In the genomic region with DNA sequence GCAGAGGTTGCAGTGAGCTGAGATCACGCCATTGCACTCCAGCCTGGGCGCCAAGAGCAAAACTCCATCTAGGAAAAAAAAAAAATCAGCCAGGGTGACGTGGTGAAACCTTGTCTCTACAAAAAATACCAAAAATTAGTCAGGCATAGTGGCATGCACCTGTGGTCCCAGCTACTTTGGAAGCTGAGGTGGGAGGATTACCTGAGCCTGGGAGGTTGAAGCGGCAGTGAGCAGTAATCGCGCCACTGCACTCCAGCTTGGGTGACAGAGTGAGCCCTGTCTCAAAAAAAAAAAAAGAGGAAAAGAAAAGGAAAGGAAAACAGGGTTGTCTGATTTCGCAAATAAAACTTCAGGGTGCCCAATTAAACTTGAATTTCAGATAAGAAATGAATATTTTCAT, we compare ENCODE assay signal across 1 cellular context.
TF ChIP-seq lines count a peak whose summit lies in the region.

No MANE protein-coding gene starts in this region.

TF ChIP-seq in HepG2, 621 proteins besides CTCF, POLR2A, EP300 and RAD21 (continued from another document):
- TF ChIP-seq, protein P1, sequence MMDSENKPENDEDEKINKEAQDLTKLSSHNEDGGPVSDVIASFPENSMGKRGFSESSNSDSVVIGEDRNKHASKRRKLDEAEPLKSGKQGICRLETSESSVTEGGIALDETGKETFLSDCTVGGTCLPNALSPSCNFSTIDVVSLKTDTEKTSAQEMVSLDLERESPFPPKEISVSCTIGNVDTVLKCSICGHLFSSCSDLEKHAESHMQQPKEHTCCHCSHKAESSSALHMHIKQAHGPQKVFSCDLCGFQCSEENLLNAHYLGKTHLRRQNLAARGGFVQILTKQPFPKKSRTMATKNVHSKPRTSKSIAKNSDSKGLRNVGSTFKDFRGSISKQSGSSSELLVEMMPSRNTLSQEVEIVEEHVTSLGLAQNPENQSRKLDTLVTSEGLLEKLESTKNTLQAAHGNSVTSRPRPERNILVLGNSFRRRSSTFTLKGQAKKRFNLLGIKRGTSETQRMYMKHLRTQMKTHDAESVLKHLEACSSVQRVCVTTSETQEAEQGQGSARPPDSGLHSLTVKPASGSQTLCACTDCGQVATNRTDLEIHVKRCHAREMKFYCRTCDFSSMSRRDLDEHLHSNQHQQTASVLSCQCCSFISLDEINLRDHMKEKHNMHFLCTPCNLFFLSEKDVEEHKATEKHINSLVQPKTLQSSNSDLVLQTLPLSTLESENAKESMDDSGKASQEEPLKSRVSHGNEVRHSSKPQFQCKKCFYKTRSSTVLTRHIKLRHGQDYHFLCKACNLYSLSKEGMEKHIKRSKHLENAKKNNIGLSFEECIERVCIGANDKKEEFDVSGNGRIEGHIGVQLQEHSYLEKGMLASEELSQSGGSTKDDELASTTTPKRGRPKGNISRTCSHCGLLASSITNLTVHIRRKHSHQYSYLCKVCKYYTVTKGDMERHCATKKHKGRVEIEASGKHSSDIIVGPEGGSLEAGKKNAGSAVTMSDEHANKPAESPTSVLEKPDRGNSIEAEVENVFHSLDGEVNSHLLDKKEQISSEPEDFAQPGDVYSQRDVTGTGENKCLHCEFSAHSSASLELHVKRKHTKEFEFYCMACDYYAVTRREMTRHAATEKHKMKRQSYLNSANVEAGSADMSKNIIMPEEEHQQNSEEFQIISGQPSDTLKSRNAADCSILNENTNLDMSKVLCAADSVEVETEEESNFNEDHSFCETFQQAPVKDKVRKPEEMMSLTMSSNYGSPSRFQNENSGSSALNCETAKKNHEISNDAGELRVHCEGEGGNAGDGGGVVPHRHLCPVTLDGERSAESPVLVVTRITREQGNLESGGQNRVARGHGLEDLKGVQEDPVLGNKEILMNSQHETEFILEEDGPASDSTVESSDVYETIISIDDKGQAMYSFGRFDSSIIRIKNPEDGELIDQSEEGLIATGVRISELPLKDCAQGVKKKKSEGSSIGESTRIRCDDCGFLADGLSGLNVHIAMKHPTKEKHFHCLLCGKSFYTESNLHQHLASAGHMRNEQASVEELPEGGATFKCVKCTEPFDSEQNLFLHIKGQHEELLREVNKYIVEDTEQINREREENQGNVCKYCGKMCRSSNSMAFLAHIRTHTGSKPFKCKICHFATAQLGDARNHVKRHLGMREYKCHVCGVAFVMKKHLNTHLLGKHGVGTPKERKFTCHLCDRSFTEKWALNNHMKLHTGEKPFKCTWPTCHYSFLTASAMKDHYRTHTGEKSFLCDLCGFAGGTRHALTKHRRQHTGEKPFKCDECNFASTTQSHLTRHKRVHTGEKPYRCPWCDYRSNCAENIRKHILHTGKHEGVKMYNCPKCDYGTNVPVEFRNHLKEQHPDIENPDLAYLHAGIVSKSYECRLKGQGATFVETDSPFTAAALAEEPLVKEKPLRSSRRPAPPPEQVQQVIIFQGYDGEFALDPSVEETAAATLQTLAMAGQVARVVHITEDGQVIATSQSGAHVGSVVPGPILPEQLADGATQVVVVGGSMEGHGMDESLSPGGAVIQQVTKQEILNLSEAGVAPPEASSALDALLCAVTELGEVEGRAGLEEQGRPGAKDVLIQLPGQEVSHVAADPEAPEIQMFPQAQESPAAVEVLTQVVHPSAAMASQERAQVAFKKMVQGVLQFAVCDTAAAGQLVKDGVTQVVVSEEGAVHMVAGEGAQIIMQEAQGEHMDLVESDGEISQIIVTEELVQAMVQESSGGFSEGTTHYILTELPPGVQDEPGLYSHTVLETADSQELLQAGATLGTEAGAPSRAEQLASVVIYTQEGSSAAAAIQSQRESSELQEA (CRISPR knock-in tag; IDR thresholded peaks at IDR 0.05; ENCODE audit: not compliant biosample characterization): no peak
- TF ChIP-seq ZNF513 (CRISPR knock-in tag; conservative IDR thresholded peaks at IDR 0.05): no peak
- TF ChIP-seq, protein P2, sequence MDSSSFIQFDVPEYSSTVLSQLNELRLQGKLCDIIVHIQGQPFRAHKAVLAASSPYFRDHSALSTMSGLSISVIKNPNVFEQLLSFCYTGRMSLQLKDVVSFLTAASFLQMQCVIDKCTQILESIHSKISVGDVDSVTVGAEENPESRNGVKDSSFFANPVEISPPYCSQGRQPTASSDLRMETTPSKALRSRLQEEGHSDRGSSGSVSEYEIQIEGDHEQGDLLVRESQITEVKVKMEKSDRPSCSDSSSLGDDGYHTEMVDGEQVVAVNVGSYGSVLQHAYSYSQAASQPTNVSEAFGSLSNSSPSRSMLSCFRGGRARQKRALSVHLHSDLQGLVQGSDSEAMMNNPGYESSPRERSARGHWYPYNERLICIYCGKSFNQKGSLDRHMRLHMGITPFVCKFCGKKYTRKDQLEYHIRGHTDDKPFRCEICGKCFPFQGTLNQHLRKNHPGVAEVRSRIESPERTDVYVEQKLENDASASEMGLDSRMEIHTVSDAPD (CRISPR knock-in tag; IDR thresholded peaks at IDR 0.05): no peak
- TF ChIP-seq EHMT2 (IDR thresholded peaks at IDR 0.05; ENCODE audit: borderline replicate concordance, low read depth, low read length): no peak
- TF ChIP-seq TCF12 (IDR thresholded peaks at IDR 0.05): no peak
- no peak for TF ChIP-seq TCF12 (CRISPR knock-in tag; IDR thresholded peaks at IDR 0.05)
- TF ChIP-seq MBNL3 (CRISPR knock-in tag; conservative IDR thresholded peaks at IDR 0.05): no peak
- TF ChIP-seq SOX13 (IDR thresholded peaks at IDR 0.05): no peak
- no peak for TF ChIP-seq SOX13 (CRISPR knock-in tag; conservative IDR thresholded peaks at IDR 0.05 in 1 of 2, IDR thresholded peaks at IDR 0.05 in 1 of 2)
